15 cellular contexts compared by ENCODE assay signal in the genomic region with DNA sequence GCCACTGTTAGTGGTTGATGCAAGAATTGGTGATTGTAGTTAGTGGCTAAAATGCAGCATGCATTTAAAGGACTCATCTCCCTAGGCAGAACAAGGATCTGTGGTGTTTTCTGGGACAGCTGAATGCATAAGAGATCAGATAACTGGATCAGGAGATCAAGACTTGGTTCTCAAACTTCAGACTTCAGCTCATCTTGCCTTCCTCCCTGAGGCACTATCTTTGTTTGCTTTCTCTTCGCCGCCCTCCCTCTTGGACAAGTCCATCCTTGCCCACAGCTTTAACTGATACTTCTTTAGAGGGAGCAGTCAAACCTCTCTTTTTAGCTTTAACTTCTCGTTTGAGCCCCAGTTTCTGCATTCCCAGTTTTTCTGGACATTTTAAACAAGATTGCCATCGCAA.
DNase-seq lines count a peak whose midpoint lies in the region; ATAC-seq, FAIRE-seq and TF ChIP-seq lines count a peak whose summit lies in the region.
"Had no signal": no experiment of that assay in that cellular context is flagged by ENCODE, and none has a peak within 500 bp of the region (broad histone marks: within the 10 kb centered on the region; RNA-seq: fewer than 3 reads in every experiment).

No MANE protein-coding gene starts in this region.

- no peak for ATAC-seq in HG03378 (IDR thresholded peaks at IDR 0.05; ENCODE audit: unreplicated experiment)

- no peaks in the 10 kb centered on the region for H4K20me1 ChIP-seq in keratinocyte (ENCODE audit: control insufficient read depth, extremely low read depth, insufficient read depth, low read length)

- H3K9me1 ChIP-seq in keratinocyte (ENCODE audit: control insufficient read depth, extremely low read depth, insufficient read depth, low read length), result no peaks in the 10 kb centered on the region

- TF ChIP-seq POLR2A in vagina (IDR thresholded peaks at IDR 0.05), result no peak

- H3K4me1 ChIP-seq in keratinocyte (ENCODE audit: control insufficient read depth, extremely low read depth, insufficient read depth, low read length) (peaks cover 10% of the 10 kb centered on the region), vagina (peaks cover 64% of the 10 kb centered on the region)
- H3K4me1 ChIP-seq: SJCRH30 had no signal

- no peak for DNase-seq in MG63
- peak; percentile 55 for DNase-seq in bronchial epithelial cell (ENCODE audit: low read depth)
- DNase-seq in keratinocyte (ENCODE audit: low read depth, low spot score), result no peak
- DNase-seq in vagina (ENCODE audit: extremely low spot score in 2 of 2), result no peak
- DNase-seq in NCI-H187 treated with DMSO at 0.1 percent for 48 hours (lab: John Stamatoyannopoulos, UW), result no peak
- DNase-seq in NAMALWA (ENCODE audit: low spot score), result no peak
- DNase-seq: ACHN, H7, HFFc6, Karpas-422, NCI-H2227 treated with DMSO at 0.1 percent for 48 hours, PC-9, SJCRH30 had no signal

- no peak overlapping the region for H3K27ac ChIP-seq in keratinocyte (ENCODE audit: control insufficient read depth, insufficient read depth, low read length)
- peak overlapping the region; percentile 71 for H3K27ac ChIP-seq in vagina
- H3K27ac ChIP-seq: PC-9, SJCRH30 had no signal

- H3K27me3 ChIP-seq in MG63 (peaks cover 2% of the 10 kb centered on the region; the same call in 1 of the 2 replicates), bronchial epithelial cell (ENCODE audit: control insufficient read depth, insufficient read depth, low read length) (no peaks in the 10 kb centered on the region), keratinocyte (ENCODE audit: control insufficient read depth, extremely low read depth, insufficient read depth, low read length) (no peaks in the 10 kb centered on the region), vagina (no peaks in the 10 kb centered on the region)
- H3K27me3 ChIP-seq: SJCRH30 had no signal

- dilution Hi-C loops in keratinocyte (cut with MboI; ENCODE audit: extremely low pct_ligation_motif_present, low sequenced_read_pairs), result no loop called here

- peak overlapping the region; percentile 79 for H3K4me2 ChIP-seq in keratinocyte (ENCODE audit: control insufficient read depth, extremely low read depth, insufficient read depth, low read depth, low read length)
- H3K4me2 ChIP-seq: PC-9 had no signal

- H3K4me3 ChIP-seq in MG63 (peak overlapping the region; percentile 21; the same call in 1 of the 2 replicates), bronchial epithelial cell (ENCODE audit: low read depth, low read length) (no peak overlapping the region), keratinocyte (ENCODE audit: control insufficient read depth in 2 of 3, extremely low read depth in 1 of 3, insufficient read depth in 2 of 3, low read depth in 1 of 3, low read length in 3 of 3) (peak overlapping the region in 2 of 3 experiments; percentile 44 to 50), vagina (no peak overlapping the region)
- H3K4me3 ChIP-seq: PC-9, SJCRH30 had no signal

- H3K36me3 ChIP-seq in MG63, result no peaks in the 10 kb centered on the region
- H3K36me3 ChIP-seq in bronchial epithelial cell (ENCODE audit: control insufficient read depth, insufficient read depth, low read length), result no peaks in the 10 kb centered on the region
- H3K36me3 ChIP-seq in keratinocyte (ENCODE audit: control insufficient read depth in 2 of 2, extremely low read depth in 1 of 2, insufficient read depth in 2 of 2, low read length in 2 of 2), result no peaks in the 10 kb centered on the region
- H3K36me3 ChIP-seq in vagina, result no peaks in the 10 kb centered on the region
- H3K36me3 ChIP-seq: SJCRH30 had no signal

- peak overlapping the region; percentile 23 for H2AFZ ChIP-seq in keratinocyte (ENCODE audit: control insufficient read depth, low read length)
- H2AFZ ChIP-seq: PC-9 had no signal

- H3K79me2 ChIP-seq in keratinocyte (ENCODE audit: control insufficient read depth, insufficient read depth, low read length), result no peaks in the 10 kb centered on the region

- intact Hi-C loops in vagina (cut with DNase I), result no loop called here

- FAIRE-seq in bronchial epithelial cell (lab: Jason Lieb, UNC) (peak; percentile 84), keratinocyte (lab: Jason Lieb, UNC) (peak; percentile 93)
- FAIRE-seq: HTR-8/SVneo had no signal

- H3K9me3 ChIP-seq in MG63 (0 out of 2 replicates have a peak, but pooled peaks cover 2% of the 10 kb centered on the region), keratinocyte (ENCODE audit: control insufficient read depth, low read depth, low read length) (no peaks in the 10 kb centered on the region), vagina (no peaks in the 10 kb centered on the region)
- H3K9me3 ChIP-seq: SJCRH30 had no signal

- TF ChIP-seq CTCF in bronchial epithelial cell (IDR thresholded peaks at IDR 0.05; ENCODE audit: insufficient read depth, low read length, severe bottlenecking) (no peak), keratinocyte (optimal IDR thresholded peaks at IDR 0.05 in 1 of 3, IDR thresholded peaks at IDR 0.05 in 1 of 3, conservative IDR thresholded peaks at IDR 0.05 in 1 of 3; ENCODE audit: extremely low read depth in 1 of 3, insufficient read depth in 2 of 3, low read length in 3 of 3) (no peak), vagina (IDR thresholded peaks at IDR 0.05) (no peak)

- no peak overlapping the region for H3K9ac ChIP-seq in keratinocyte (ENCODE audit: control insufficient read depth, extremely low read depth, insufficient read depth, low read length)

Comparison
In these comparisons a context has a peak if more than half of its experiments do, and no peak if none do; other contexts are left out.
1. H3K4me3 ChIP-seq: peak in MG63 (single experiment) and keratinocyte (2 of 3); none in bronchial epithelial cell (single experiment) and vagina (0 of 2).